ENCODE assay signal across 8 cellular contexts in genomic region chr19:40778865-40779284, GRCh38. TPM values are rescaled to one million over a fixed set of nuclear protein-coding genes. Genes with fewer than 3 reads are reported as not detected.
A peak's percentile ranks its signal among the peaks of the same experiment; 100 is the strongest.
DNase-seq lines count a peak whose midpoint lies in the region; ATAC-seq and TF ChIP-seq lines count a peak whose summit lies in the region.

No MANE protein-coding gene starts in this region.

- no peaks in the 10 kb centered on the region for H3K9me3 ChIP-seq in left lung
- no peaks in the 10 kb centered on the region for H3K9me3 ChIP-seq in tibial artery

- intact Hi-C loops in left lung (cut with DNase I) (no loop called here), tibial artery (cut with DNase I; ENCODE audit: low total_unique reads) (no loop called here)

- peak overlapping the region; percentile 89 for H3K4me3 Mint-ChIP-seq in activated CD4-positive, alpha-beta T cell treated with anti-CD3 and anti-CD28 coated beads, Interleukin-2, amount 10 ng/mL, durations not matched to agents 7 days and 5 days
- peak overlapping the region; percentile 90 for H3K4me3 Mint-ChIP-seq in activated naive CD8-positive, alpha-beta T cell treated with anti-CD3 and anti-CD28 coated beads, Interleukin-2, amount 50 U/mL, for 24 hours

- TF ChIP-seq CTCF in left lung (IDR thresholded peaks at IDR 0.05) (no peak), tibial artery (IDR thresholded peaks at IDR 0.05) (no peak)

- peaks cover 41% of the 10 kb centered on the region for H3K4me1 Mint-ChIP-seq in activated CD4-positive, alpha-beta T cell treated with anti-CD3 and anti-CD28 coated beads, Interleukin-2, amount 10 ng/mL, durations not matched to agents 7 days and 5 days
- H3K4me1 Mint-ChIP-seq in activated naive CD8-positive, alpha-beta T cell treated with anti-CD3 and anti-CD28 coated beads, Interleukin-2, amount 50 U/mL, for 24 hours: peaks cover 61% of the 10 kb centered on the region

- H3K9me3 Mint-ChIP-seq in activated CD4-positive, alpha-beta T cell treated with anti-CD3 and anti-CD28 coated beads, Interleukin-2, amount 10 ng/mL, durations not matched to agents 7 days and 5 days: no peaks in the 10 kb centered on the region
- H3K9me3 Mint-ChIP-seq in activated naive CD8-positive, alpha-beta T cell treated with anti-CD3 and anti-CD28 coated beads, Interleukin-2, amount 50 U/mL, for 24 hours: no peaks in the 10 kb centered on the region

- peak overlapping the region; percentile 99 for H3K27ac Mint-ChIP-seq in activated CD4-positive, alpha-beta T cell treated with anti-CD3 and anti-CD28 coated beads, Interleukin-2, amount 10 ng/mL, durations not matched to agents 7 days and 5 days
- H3K27ac Mint-ChIP-seq in activated naive CD8-positive, alpha-beta T cell treated with anti-CD3 and anti-CD28 coated beads, Interleukin-2, amount 50 U/mL, for 24 hours: peak overlapping the region; percentile 98

- CTCF ChIA-PET in activated CD4-positive, alpha-beta T cell treated with anti-CD3 and anti-CD28 coated beads, Interleukin-2, amount 10 ng/mL, durations not matched to agents 7 days and 5 days (lab: Charles Lee): interaction anchor here (0.6 to 3.3 kb wide), 7 partner anchors 9 to 144 kb away, joined by 3 to 25 read pairs (median 10); partner anchors contain the start of gene EGLN2

- H3K4me1 ChIP-seq in left lung (peaks cover 7 to 22% of the 10 kb centered on the region in 2 donors), tibial artery (peaks cover 0 to 22% (median 14%) of the 10 kb centered on the region in 4 donors)

- peak overlapping the region; percentile 96 to 98 for H3K27ac ChIP-seq in left lung
- peak overlapping the region; percentile 88 to 95 for H3K27ac ChIP-seq in tibial artery

- no peaks in the 10 kb centered on the region for H3K27me3 Mint-ChIP-seq in activated CD4-positive, alpha-beta T cell treated with anti-CD3 and anti-CD28 coated beads, Interleukin-2, amount 10 ng/mL, durations not matched to agents 7 days and 5 days
- H3K27me3 Mint-ChIP-seq in activated naive CD8-positive, alpha-beta T cell treated with anti-CD3 and anti-CD28 coated beads, Interleukin-2, amount 50 U/mL, for 24 hours: no peaks in the 10 kb centered on the region

- H3K4me3 ChIP-seq in left lung (peak overlapping the region; percentile 59 to 74), tibial artery (peak overlapping the region; percentile 58 to 86)

- H3K36me3 ChIP-seq in left lung (peaks cover 0 to 14% of the 10 kb centered on the region in 2 donors), tibial artery (peaks cover 0 to 14% (median 4%) of the 10 kb centered on the region in 3 donors)

- no peak for DNase-seq in activated CD4-positive, alpha-beta T cell treated with anti-CD3 and anti-CD28 coated beads, Interleukin-2, amount 10 ng/mL, durations not matched to agents 7 days and 5 days
- DNase-seq in activated CD4-positive, alpha-beta T cell treated with anti-CD3 and anti-CD28 coated beads for 48 hours: no peak
- no peak for DNase-seq in activated naive CD8-positive, alpha-beta T cell treated with anti-CD3 and anti-CD28 coated beads, Interleukin-2, amount 50 U/mL, for 24 hours
- no peak for DNase-seq in left lung
- DNase-seq in tibial artery: no peak
- DNase-seq in NCI-H1417 treated with DMSO at 0.1 percent for 48 hours (lab: John Stamatoyannopoulos, UW): no peak
- no peak for DNase-seq in GM03348 (ENCODE audit: low spot score)
- no peak for DNase-seq in anterior cingulate cortex (lab: John Stamatoyannopoulos, UW)

- POLR2A ChIA-PET in activated CD4-positive, alpha-beta T cell treated with anti-CD3 and anti-CD28 coated beads, Interleukin-2, amount 10 ng/mL, durations not matched to agents 7 days and 5 days (lab: Charles Lee): interaction anchor here (0.9 to 2.6 kb wide), 5 partner anchors 20 to 62 kb away, joined by 3 to 10 read pairs (median 5); partner anchors contain the start of genes ACTMAP, COQ8B, EGLN2 and ITPKC

- peaks cover 29% of the 10 kb centered on the region for H3K36me3 Mint-ChIP-seq in activated CD4-positive, alpha-beta T cell treated with anti-CD3 and anti-CD28 coated beads, Interleukin-2, amount 10 ng/mL, durations not matched to agents 7 days and 5 days (ENCODE audit: low read depth)
- peaks cover 11% of the 10 kb centered on the region for H3K36me3 Mint-ChIP-seq in activated naive CD8-positive, alpha-beta T cell treated with anti-CD3 and anti-CD28 coated beads, Interleukin-2, amount 50 U/mL, for 24 hours (ENCODE audit: low read depth)

- ATAC-seq in activated naive CD8-positive, alpha-beta T cell treated with anti-CD3 and anti-CD28 coated beads, Interleukin-2, amount 50 U/mL, for 24 hours: peak; percentile 27
- peak; percentile 2 for ATAC-seq in left lung

- no peaks in the 10 kb centered on the region for H3K27me3 ChIP-seq in left lung
- H3K27me3 ChIP-seq in tibial artery: no peaks in the 10 kb centered on the region

RNA-seq across cellular contexts. Expression of gene RAB4B, which starts 0.8 kb away (rescaled TPM):
- total RNA-seq in activated CD4-positive, alpha-beta T cell treated with anti-CD3 and anti-CD28 coated beads, Interleukin-2, amount 10 ng/mL, durations not matched to agents 7 days and 5 days: 10 to 100 TPM; 52.8 to 54.7 TPM
- 10 to 100 TPM; 42.6 to 50.4 TPM for total RNA-seq in left lung

RNA-seq across cellular contexts. Expression of gene MIA, which starts 3.6 kb away (rescaled TPM):
- total RNA-seq in activated CD4-positive, alpha-beta T cell treated with anti-CD3 and anti-CD28 coated beads, Interleukin-2, amount 10 ng/mL, durations not matched to agents 7 days and 5 days: under 1 TPM in 1 of 2 experiments, not detected in 1; 0.89 TPM
- under 1 TPM in 1 of 2 donors, not detected in 1; 0.89 TPM for total RNA-seq in left lung

RNA-seq across cellular contexts. Expression of gene EGLN2, which starts 20.1 kb away (rescaled TPM):
- total RNA-seq in activated CD4-positive, alpha-beta T cell treated with anti-CD3 and anti-CD28 coated beads, Interleukin-2, amount 10 ng/mL, durations not matched to agents 7 days and 5 days: 100 to 1,000 TPM; 124 to 126 TPM
- 100 to 1,000 TPM; 139 to 150 TPM for total RNA-seq in left lung

RNA-seq across cellular contexts. Expression of gene SNRPA, which starts 27.9 kb away (rescaled TPM):
- total RNA-seq in activated CD4-positive, alpha-beta T cell treated with anti-CD3 and anti-CD28 coated beads, Interleukin-2, amount 10 ng/mL, durations not matched to agents 7 days and 5 days: 100 to 1,000 TPM; 149 to 182 TPM
- total RNA-seq in left lung: 10 to 100 TPM; 46.1 to 79.1 TPM

RNA-seq across cellular contexts. Expression of gene ACTMAP, which starts 28.6 kb away (rescaled TPM):
- total RNA-seq in activated CD4-positive, alpha-beta T cell treated with anti-CD3 and anti-CD28 coated beads, Interleukin-2, amount 10 ng/mL, durations not matched to agents 7 days and 5 days: 10 to 100 TPM; 17.5 to 19.8 TPM
- total RNA-seq in left lung: 10 to 100 TPM; 15.1 to 17.6 TPM
